In genomic region chr9:13967011-13967410, GRCh38 we compare ENCODE assay signal across 16 cellular contexts.
DNase-seq lines count a peak whose midpoint lies in the region; ATAC-seq and TF ChIP-seq lines count a peak whose summit lies in the region.
"Had no signal": no experiment of that assay in that cellular context is flagged by ENCODE, and none has a peak within 500 bp of the region (broad histone marks: within the 10 kb centered on the region; RNA-seq: fewer than 3 reads in every experiment).

No MANE protein-coding gene starts in this region.

- H3K27me3 Mint-ChIP-seq in immature natural killer cell (ENCODE audit: low read depth in 3 of 3), result peaks cover 0 to 3% (median 0%) of the 10 kb centered on the region in 3 donors
- H3K27me3 Mint-ChIP-seq in natural killer cell treated with Interleukin-12 subunit alpha and Interleukin-12 subunit beta and Interleukin-15 and Interleukin-18, amount 100 ng/mL, for 72 hours, result no peaks in the 10 kb centered on the region

- H3K27ac Mint-ChIP-seq in immature natural killer cell, result no peak overlapping the region
- H3K27ac Mint-ChIP-seq in natural killer cell treated with Interleukin-12 subunit alpha and Interleukin-12 subunit beta and Interleukin-15 and Interleukin-18, amount 100 ng/mL, for 72 hours, result no peak overlapping the region

- no peaks in the 10 kb centered on the region for H3K4me1 Mint-ChIP-seq in immature natural killer cell
- H3K4me1 Mint-ChIP-seq in natural killer cell treated with Interleukin-12 subunit alpha and Interleukin-12 subunit beta and Interleukin-15 and Interleukin-18, amount 100 ng/mL, for 72 hours (ENCODE audit: low read depth in 2 of 2), result no peaks in the 10 kb centered on the region

- H3K36me3 Mint-ChIP-seq in immature natural killer cell, result no peaks in the 10 kb centered on the region
- no peaks in the 10 kb centered on the region for H3K36me3 Mint-ChIP-seq in natural killer cell treated with Interleukin-12 subunit alpha and Interleukin-12 subunit beta and Interleukin-15 and Interleukin-18, amount 100 ng/mL, for 72 hours
- H3K36me3 Mint-ChIP-seq: CD14-positive monocyte had no signal

- H3K27me3 ChIP-seq in brain microvascular endothelial cell (replicated peaks), result no peaks in the 10 kb centered on the region
- H3K27me3 ChIP-seq: SJCRH30 had no signal

- H3K36me3 ChIP-seq in brain microvascular endothelial cell (replicated peaks), result no peaks in the 10 kb centered on the region
- H3K36me3 ChIP-seq: SJCRH30 had no signal

- in situ Hi-C loops in brain microvascular endothelial cell (cut with HindIII; ENCODE audit: low pct_ligation_motif_present, low sequenced_read_pairs), result no loop called here

- H3K9me3 Mint-ChIP-seq in immature natural killer cell, result peaks cover 0 to 24% (median 11%) of the 10 kb centered on the region in 6 donors
- H3K9me3 Mint-ChIP-seq in natural killer cell treated with Interleukin-12 subunit alpha and Interleukin-12 subunit beta and Interleukin-15 and Interleukin-18, amount 100 ng/mL, for 72 hours, result peaks cover 7% of the 10 kb centered on the region

- no peak for ATAC-seq in natural killer cell treated with Interleukin-12 subunit alpha and Interleukin-12 subunit beta and Interleukin-15 and Interleukin-18, amount 100 ng/mL, for 72 hours
- ATAC-seq: HCT116 had no signal

- TF ChIP-seq CTCF in brain microvascular endothelial cell (IDR thresholded peaks at IDR 0.05; ENCODE audit: low read depth, low read length, missing control alignments), result no peak

- no peak overlapping the region for H3K4me3 Mint-ChIP-seq in immature natural killer cell
- no peak overlapping the region for H3K4me3 Mint-ChIP-seq in natural killer cell treated with Interleukin-12 subunit alpha and Interleukin-12 subunit beta and Interleukin-15 and Interleukin-18, amount 100 ng/mL, for 72 hours
- H3K4me3 Mint-ChIP-seq: CD14-positive monocyte had no signal

- DNase-seq in NCI-H226 (peak; percentile 77), brain microvascular endothelial cell (peak; percentile 26), kidney glomerular epithelial cell (lab: John Stamatoyannopoulos, UW) (peak; percentile 23), non-pigmented ciliary epithelial cell (ENCODE audit: low read depth) (peak; percentile 32), retina (no peak), immature natural killer cell (no peak)
- no peak for DNase-seq in natural killer cell treated with Interleukin-12 subunit alpha and Interleukin-12 subunit beta and Interleukin-15 and Interleukin-18, amount 100 ng/mL, for 72 hours (ENCODE audit: low spot score)
- DNase-seq: DMS53, GOT3, Karpas-422, NCI-H1105 treated with DMSO at 0.1 percent for 48 hours, NCI-H2029 treated with DMSO at 0.1 percent for 48 hours, NCI-H524 treated with DMSO at 0.1 percent for 48 hours, SJCRH30 had no signal

- no peak overlapping the region for H3K27ac ChIP-seq in brain microvascular endothelial cell
- H3K27ac ChIP-seq: SJCRH30 had no signal

- H3K4me3 ChIP-seq in brain microvascular endothelial cell (ENCODE audit: low read depth, low read length), result no peak overlapping the region
- H3K4me3 ChIP-seq: SJCRH30 had no signal

Comparison
In these comparisons a context has a peak if more than half of its experiments do, and no peak if none do; other contexts are left out.
1. DNase-seq: peak in NCI-H226 (single experiment), brain microvascular endothelial cell (single experiment), kidney glomerular epithelial cell (single experiment) and non-pigmented ciliary epithelial cell (single experiment); none in retina (single experiment), immature natural killer cell (0 of 3) and natural killer cell treated with Interleukin-12 subunit alpha and Interleukin-12 subunit beta and Interleukin-15 and Interleukin-18, amount 100 ng/mL, for 72 hours (single experiment).